Comparison of ENCODE assay signal across 6 cellular contexts in genomic region chr18:58643557-58643956, GRCh38. TPM values are rescaled to one million over a fixed set of nuclear protein-coding genes. Genes with fewer than 3 reads are reported as not detected.
DNase-seq lines count a peak whose midpoint lies in the region; ATAC-seq, FAIRE-seq and TF ChIP-seq lines count a peak whose summit lies in the region.
"Not testable (repeated sequence)": the region's sequence is repeated elsewhere in the genome, so short reads cannot be mapped to it uniquely, and the experiment has no call there.
"Had no signal": no experiment of that assay in that cellular context is flagged by ENCODE, and none has a peak within 500 bp of the region (broad histone marks: within the 10 kb centered on the region; RNA-seq: fewer than 3 reads in every experiment).

No MANE protein-coding gene starts in this region.

- H2AFZ ChIP-seq in trophoblast cell (ENCODE audit: insufficient read depth, low read length, poor library complexity): not testable (repeated sequence)

- H3K23ac ChIP-seq in trophoblast cell (ENCODE audit: low read length): not testable (repeated sequence)

- not testable (repeated sequence) for H2BK120ac ChIP-seq in trophoblast cell (ENCODE audit: insufficient read depth, low read length, poor library complexity)

- not testable (repeated sequence) for H4K12ac ChIP-seq in trophoblast cell (ENCODE audit: low read depth, low read length)

- peak overlapping the region; percentile 23 for H2BK12ac ChIP-seq in trophoblast cell (ENCODE audit: low read length)

- H4K91ac ChIP-seq in trophoblast cell (ENCODE audit: low read depth, low read length): not testable (repeated sequence)

- not testable (repeated sequence) for H3K9me3 ChIP-seq in heart left ventricle; left ventricle myocardium inferior (replicated peaks); right atrium auricular region; trophoblast cell (ENCODE audit: insufficient read depth, low read depth, low read length)

- H3K9ac ChIP-seq in trophoblast cell (ENCODE audit: low read length): not testable (repeated sequence)

- H4K8ac ChIP-seq in trophoblast cell (ENCODE audit: low read depth, low read length): not testable (repeated sequence)

- peak in 1 of 4 donors; percentile 84 for ATAC-seq in heart left ventricle

- H3K4me2 ChIP-seq in trophoblast cell (ENCODE audit: low read length): not testable (repeated sequence)

- not testable (repeated sequence) for H3K4ac ChIP-seq in trophoblast cell (ENCODE audit: low read depth, low read length)

- not testable (repeated sequence) for H2AK5ac ChIP-seq in trophoblast cell (ENCODE audit: low read length)

- WGBS in heart left ventricle, 4 donors: 68 to 76% (median 72%) methylated on average over 6 of the region's 6 CpGs
- no CpG with 5 or more reads among the region's 6 CpGs for WGBS in trophoblast cell (ENCODE audit: extremely low coverage, insufficient coverage, insufficient read length)

- DNase-seq in D721Med (ENCODE audit: insufficient read length, low spot score); heart left ventricle; left ventricle myocardium inferior; right atrium auricular region (ENCODE audit: low spot score); trophoblast cell: not testable (repeated sequence)

- peak; percentile 25 for FAIRE-seq in D721Med (lab: Jason Lieb, UNC)

- not testable (repeated sequence) for H3K79me1 ChIP-seq in trophoblast cell (ENCODE audit: low read length)

- H3K27ac ChIP-seq in heart left ventricle (peak overlapping the region in 10 of 12 donors; percentile 40 to 71 (median 60)), left ventricle myocardium inferior (replicated peaks) (peak overlapping the region; percentile 80), right atrium auricular region (peak overlapping the region; percentile 13 to 43)
- H3K27ac ChIP-seq in trophoblast cell (ENCODE audit: low read depth, low read length): not testable (repeated sequence)

- H3K79me2 ChIP-seq in trophoblast cell (ENCODE audit: control insufficient read depth, insufficient read depth, low read length, poor library complexity): not testable (repeated sequence)

- H3K4me1 ChIP-seq in heart left ventricle: peaks cover 0 to 27% (median 5%) of the 10 kb centered on the region in 12 donors
- H3K4me1 ChIP-seq in left ventricle myocardium inferior: peaks cover 17% of the 10 kb centered on the region
- H3K4me1 ChIP-seq in right atrium auricular region; trophoblast cell (ENCODE audit: control insufficient read depth in 1 of 2, insufficient read depth in 2 of 2, low read length in 2 of 2): not testable (repeated sequence)

- not testable (repeated sequence) for TF ChIP-seq CTCF in D721Med (IDR thresholded peaks at IDR 0.05; ENCODE audit: insufficient read depth, missing control alignments); heart left ventricle (IDR thresholded peaks at IDR 0.05); left ventricle myocardium inferior (IDR thresholded peaks at IDR 0.05; ENCODE audit: borderline replicate concordance); right atrium auricular region (IDR thresholded peaks at IDR 0.05)

- not testable (repeated sequence) for H3K4me3 ChIP-seq in heart left ventricle; left ventricle myocardium inferior; right atrium auricular region; trophoblast cell (ENCODE audit: low read depth, low read length)

- H3K14ac ChIP-seq in trophoblast cell (ENCODE audit: low read length): not testable (repeated sequence)

- not testable (repeated sequence) for H3K36me3 ChIP-seq in heart left ventricle; left ventricle myocardium inferior; right atrium auricular region; trophoblast cell (ENCODE audit: control insufficient read depth in 1 of 2, insufficient read depth in 2 of 2, low read length in 2 of 2)

- H2BK5ac ChIP-seq in trophoblast cell (ENCODE audit: low read depth, low read length, poor library complexity): not testable (repeated sequence)

- intact Hi-C loops in heart left ventricle (cut with DNase I): loop anchor here in 1 of 10 donors (10.0 kb wide), 1 partner anchor 49 kb away; no protein-coding TSS in a partner anchor
- intact Hi-C loops in left ventricle myocardium inferior (cut with micrococcal nuclease): not testable (repeated sequence)

- not testable (repeated sequence) for H3K18ac ChIP-seq in trophoblast cell (ENCODE audit: low read length)

- not testable (repeated sequence) for H3K27me3 ChIP-seq in heart left ventricle; left ventricle myocardium inferior (ENCODE audit: low read depth); right atrium auricular region; trophoblast cell (ENCODE audit: insufficient read depth, low read length)

- TF ChIP-seq POLR2A in heart left ventricle (IDR thresholded peaks at IDR 0.05): not testable (repeated sequence)

RNA-seq across cellular contexts. Expression of gene ALPK2, which starts 14.7 kb away (rescaled TPM):
- 100 to 1,000 TPM in 8 of 9 donors, 10 to 100 TPM in 1; 99.7 to 224 (median 159) TPM for total RNA-seq in heart left ventricle
- polyA plus RNA-seq in heart left ventricle: 10 to 100 TPM; 13.2 to 31.5 TPM
- total RNA-seq in left ventricle myocardium inferior: 182 TPM
- 100 to 1,000 TPM; 160 to 166 TPM for total RNA-seq in right atrium auricular region
- 8.5 and 8.7 TPM in 2 replicates for polyA plus RNA-seq in trophoblast cell (2013)
- total RNA-seq: Calu3 had no signal

RNA-seq across cellular contexts. Expression of gene MALT1, which starts 27.7 kb away (rescaled TPM):
- total RNA-seq in heart left ventricle (10 to 100 TPM in 7 of 9 donors, 1 to 10 TPM in 2; 9.3 to 18.3 (median 10.4) TPM), left ventricle myocardium inferior (8.6 TPM), right atrium auricular region (10 to 100 TPM in 1 of 2 donors, 1 to 10 TPM in 1; 9.9 to 10.9 TPM)
- 1 to 10 TPM; 5.4 to 6.4 TPM for polyA plus RNA-seq in heart left ventricle
- 29.5 and 29.7 TPM in 2 replicates for polyA plus RNA-seq in trophoblast cell (2013)
